In the genomic region with DNA sequence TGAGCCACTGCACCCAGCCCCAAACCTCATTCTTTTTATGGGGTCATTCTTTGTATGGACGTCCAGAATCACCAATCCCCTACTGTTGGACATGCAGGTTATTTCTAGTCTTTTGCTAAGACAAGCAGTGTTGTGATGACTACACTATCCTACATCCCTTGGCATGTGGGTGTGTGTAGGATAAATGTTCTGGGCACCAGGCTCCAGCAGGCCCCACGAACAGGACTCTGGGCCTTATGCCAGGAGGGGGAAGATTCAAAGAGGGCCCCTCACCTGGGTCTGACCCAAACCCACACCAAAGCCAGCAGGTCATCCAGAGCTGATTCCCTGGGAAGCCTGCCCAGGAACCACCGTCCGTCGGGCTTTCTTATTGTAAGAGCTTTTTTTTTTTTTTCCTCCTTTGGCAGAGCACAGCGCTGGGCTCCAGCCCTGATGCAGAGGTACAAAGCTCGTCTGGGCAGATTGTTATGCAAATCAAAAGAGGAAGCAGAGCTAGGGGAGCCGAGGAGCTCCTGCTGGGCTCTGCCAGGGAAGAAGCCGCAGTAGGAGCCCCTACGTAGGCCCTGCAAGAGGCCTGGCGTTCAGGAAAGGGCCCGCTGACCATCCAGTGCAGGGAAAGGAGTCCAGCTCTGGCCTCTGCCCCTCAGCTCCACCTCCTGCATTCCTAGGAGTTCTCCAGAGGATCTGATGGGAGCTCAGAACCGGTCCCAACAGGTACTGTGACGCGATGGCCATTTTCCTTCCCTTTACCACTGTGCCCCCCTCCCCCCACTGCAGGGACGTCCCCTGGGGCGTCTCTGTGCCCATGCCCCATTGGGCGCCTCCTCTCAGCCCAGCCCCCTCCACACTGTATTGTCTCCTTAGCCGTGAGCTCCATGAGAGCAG, we compare ENCODE assay signal across 8 cellular contexts. TPM values are rescaled to one million over a fixed set of nuclear protein-coding genes. Genes with fewer than 3 reads are reported as not detected.
A peak's percentile ranks its signal among the peaks of the same experiment; 100 is the strongest.
DNase-seq lines count a peak whose midpoint lies in the region; ATAC-seq and TF ChIP-seq lines count a peak whose summit lies in the region.

No MANE protein-coding gene starts in this region.

- H3K9me3 ChIP-seq in Peyer's patch: no peaks in the 10 kb centered on the region
- no peaks in the 10 kb centered on the region for H3K9me3 ChIP-seq in osteoblast (ENCODE audit: low read depth, low read length)

- H3K4me1 ChIP-seq in Peyer's patch (peaks cover 3 to 35% (median 21%) of the 10 kb centered on the region in 4 donors), osteoblast (ENCODE audit: insufficient read depth, low read length) (peaks cover 6% of the 10 kb centered on the region)

- H3K27me3 ChIP-seq in Peyer's patch (no peaks in the 10 kb centered on the region), osteoblast (ENCODE audit: insufficient read depth, low read length) (no peaks in the 10 kb centered on the region)

- no peak for TF ChIP-seq CTCF in Peyer's patch (IDR thresholded peaks at IDR 0.05)
- TF ChIP-seq CTCF in osteoblast (IDR thresholded peaks at IDR 0.05; ENCODE audit: extremely low read depth, low read depth, low read length): no peak

- peak; percentile 83 to 90 for DNase-seq in AML-193 (lab: John Stamatoyannopoulos, UW)
- peak; percentile 56 to 80 (median 73) for DNase-seq in Peyer's patch
- peak; percentile 45 to 59 for DNase-seq in erythroblast (lab: John Stamatoyannopoulos, UW)
- DNase-seq in osteoblast (ENCODE audit: insufficient read length, low spot score, missing footprints): peak; percentile 65
- DNase-seq in DMS153 treated with DMSO at 0.1 percent for 48 hours (lab: John Stamatoyannopoulos, UW; ENCODE audit: unreplicated experiment): no peak
- DNase-seq in LoVo (ENCODE audit: low spot score): no peak

- ATAC-seq in GM18861 (IDR thresholded peaks at IDR 0.05; ENCODE audit: unreplicated experiment) (peak; percentile 85), HG03095 (IDR thresholded peaks at IDR 0.05; ENCODE audit: unreplicated experiment) (peak; percentile 87)

- peak overlapping the region; percentile 69 to 87 (median 78) for H3K27ac ChIP-seq in Peyer's patch
- no peak overlapping the region for H3K27ac ChIP-seq in osteoblast (ENCODE audit: low read depth, low read length)

- H3K79me2 ChIP-seq in osteoblast (ENCODE audit: insufficient read depth, low read length): no peaks in the 10 kb centered on the region

- no peaks in the 10 kb centered on the region for H4K20me1 ChIP-seq in osteoblast (ENCODE audit: insufficient read depth, low read length)

- no peaks in the 10 kb centered on the region for H3K36me3 ChIP-seq in Peyer's patch
- no peaks in the 10 kb centered on the region for H3K36me3 ChIP-seq in osteoblast (ENCODE audit: insufficient read depth, low read length)

- H3K4me3 ChIP-seq in Peyer's patch (peak overlapping the region; percentile 15 to 47 (median 27)), osteoblast (ENCODE audit: insufficient read depth, low read length) (no peak overlapping the region)

- no peak overlapping the region for H3K4me2 ChIP-seq in osteoblast (ENCODE audit: insufficient read depth, low read length)

- H2AFZ ChIP-seq in osteoblast (ENCODE audit: low read length): no peak overlapping the region

- TF ChIP-seq POLR2A in Peyer's patch (IDR thresholded peaks at IDR 0.05) (peak; percentile 70 to 83), erythroblast (IDR thresholded peaks at IDR 0.05; ENCODE audit: low read length) (peak; percentile 18)

RNA-seq across cellular contexts. Expression of a gene that starts 29.0 kb away (rescaled TPM):
- 10 to 100 TPM; 53.6 to 76.7 (median 70.1) TPM for total RNA-seq in Peyer's patch
- total RNA-seq in osteoblast: 39.1 and 42.7 TPM in 2 replicates

RNA-seq across cellular contexts. Expression of a gene that starts 44.9 kb away (rescaled TPM):
- total RNA-seq in Peyer's patch (10 to 100 TPM in 3 of 4 donors, 1 to 10 TPM in 1; 4.7 to 37.1 (median 20.5) TPM), osteoblast (19.2 and 20.3 TPM in 2 replicates)

Comparison
In these comparisons a context has a peak if more than half of its experiments do, and no peak if none do; other contexts are left out.
1. DNase-seq: peak in AML-193 (2 of 2), Peyer's patch (3 of 3), erythroblast (2 of 2) and osteoblast (single experiment); none in DMS153 treated with DMSO at 0.1 percent for 48 hours (single experiment) and LoVo (single experiment).